ENCODE assay signal across 1 cellular context in the genomic region with DNA sequence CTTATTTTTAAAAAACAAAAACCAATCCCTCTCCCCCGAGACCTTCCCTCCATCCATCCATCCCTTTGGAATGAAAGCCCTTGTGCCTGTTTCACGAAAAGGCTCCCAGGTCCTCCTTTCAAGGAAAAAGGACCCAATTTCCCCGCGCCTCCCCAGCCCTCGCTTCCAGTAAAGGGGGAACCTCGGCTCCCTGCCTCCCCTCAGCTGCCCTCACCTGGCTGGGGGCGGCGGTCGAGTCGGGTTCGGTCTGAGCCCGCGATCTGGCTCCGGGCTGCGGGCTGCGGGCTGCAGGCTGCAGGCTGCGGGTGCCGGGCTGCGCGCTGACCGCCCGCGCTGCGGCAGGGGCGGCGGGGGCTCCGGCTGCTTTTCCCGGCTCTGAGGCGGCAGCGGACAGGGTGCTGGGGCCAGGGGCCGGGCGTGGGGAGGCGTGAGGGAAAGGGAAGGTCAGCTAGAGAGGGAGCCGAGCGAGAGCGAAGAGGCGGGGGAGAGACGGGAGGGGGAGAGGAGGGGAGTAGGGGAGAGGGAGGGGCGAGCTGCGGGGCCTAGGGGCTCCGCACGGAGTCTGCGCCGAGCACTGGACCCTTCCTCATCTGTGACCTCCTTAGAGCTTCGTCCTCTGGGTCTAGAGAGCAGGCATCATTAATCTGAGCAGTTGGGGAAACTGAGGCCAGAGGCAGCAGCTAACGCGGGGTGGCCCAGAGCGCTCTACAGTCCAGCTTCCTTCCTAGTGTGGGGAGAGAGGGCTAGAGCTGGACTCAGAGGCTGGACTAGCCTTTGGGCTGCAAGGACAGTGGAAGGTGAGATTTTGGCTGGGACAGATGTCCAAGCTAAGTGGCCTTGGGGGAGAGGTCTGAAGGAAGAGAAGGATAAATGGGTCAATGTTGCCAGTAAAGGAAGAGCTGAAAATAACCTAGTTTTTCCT.
TF ChIP-seq lines count a peak whose summit lies in the region.

A gene (minus strand): TSS at position 478 of the 922 bp plus-strand sequence. CDS start 3,601 bp downstream, outside the sequence.

TF ChIP-seq in HepG2, 621 proteins besides CTCF, POLR2A, EP300 and RAD21:
- TF ChIP-seq ZNF660 (CRISPR knock-in tag; IDR thresholded peaks at IDR 0.05; ENCODE audit: borderline replicate concordance, low read depth) = no peak
- TF ChIP-seq, protein P1, sequence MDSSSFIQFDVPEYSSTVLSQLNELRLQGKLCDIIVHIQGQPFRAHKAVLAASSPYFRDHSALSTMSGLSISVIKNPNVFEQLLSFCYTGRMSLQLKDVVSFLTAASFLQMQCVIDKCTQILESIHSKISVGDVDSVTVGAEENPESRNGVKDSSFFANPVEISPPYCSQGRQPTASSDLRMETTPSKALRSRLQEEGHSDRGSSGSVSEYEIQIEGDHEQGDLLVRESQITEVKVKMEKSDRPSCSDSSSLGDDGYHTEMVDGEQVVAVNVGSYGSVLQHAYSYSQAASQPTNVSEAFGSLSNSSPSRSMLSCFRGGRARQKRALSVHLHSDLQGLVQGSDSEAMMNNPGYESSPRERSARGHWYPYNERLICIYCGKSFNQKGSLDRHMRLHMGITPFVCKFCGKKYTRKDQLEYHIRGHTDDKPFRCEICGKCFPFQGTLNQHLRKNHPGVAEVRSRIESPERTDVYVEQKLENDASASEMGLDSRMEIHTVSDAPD (CRISPR knock-in tag; IDR thresholded peaks at IDR 0.05) = no peak
- TF ChIP-seq ZEB1 (IDR thresholded peaks at IDR 0.05; ENCODE audit: insufficient replicate concordance, low read depth) = no peak
- TF ChIP-seq, protein P2, sequence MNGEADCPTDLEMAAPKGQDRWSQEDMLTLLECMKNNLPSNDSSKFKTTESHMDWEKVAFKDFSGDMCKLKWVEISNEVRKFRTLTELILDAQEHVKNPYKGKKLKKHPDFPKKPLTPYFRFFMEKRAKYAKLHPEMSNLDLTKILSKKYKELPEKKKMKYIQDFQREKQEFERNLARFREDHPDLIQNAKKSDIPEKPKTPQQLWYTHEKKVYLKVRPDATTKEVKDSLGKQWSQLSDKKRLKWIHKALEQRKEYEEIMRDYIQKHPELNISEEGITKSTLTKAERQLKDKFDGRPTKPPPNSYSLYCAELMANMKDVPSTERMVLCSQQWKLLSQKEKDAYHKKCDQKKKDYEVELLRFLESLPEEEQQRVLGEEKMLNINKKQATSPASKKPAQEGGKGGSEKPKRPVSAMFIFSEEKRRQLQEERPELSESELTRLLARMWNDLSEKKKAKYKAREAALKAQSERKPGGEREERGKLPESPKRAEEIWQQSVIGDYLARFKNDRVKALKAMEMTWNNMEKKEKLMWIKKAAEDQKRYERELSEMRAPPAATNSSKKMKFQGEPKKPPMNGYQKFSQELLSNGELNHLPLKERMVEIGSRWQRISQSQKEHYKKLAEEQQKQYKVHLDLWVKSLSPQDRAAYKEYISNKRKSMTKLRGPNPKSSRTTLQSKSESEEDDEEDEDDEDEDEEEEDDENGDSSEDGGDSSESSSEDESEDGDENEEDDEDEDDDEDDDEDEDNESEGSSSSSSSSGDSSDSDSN (CRISPR knock-in tag; IDR thresholded peaks at IDR 0.05) = peak; percentile 53; the same call in 1 of the 2 replicates
- TF ChIP-seq ZNF343 (CRISPR knock-in tag; IDR thresholded peaks at IDR 0.05) = 0 out of 2 replicates have a peak, but pooled peaks have one; percentile 23
- no peak for TF ChIP-seq ZNF20 (CRISPR knock-in tag; IDR thresholded peaks at IDR 0.05)
- 0 out of 2 replicates have a peak, but pooled peaks have one; percentile 20 for TF ChIP-seq ZFX (CRISPR knock-in tag; IDR thresholded peaks at IDR 0.05; ENCODE audit: low read depth)
- TF ChIP-seq ZNF441 (CRISPR knock-in tag; IDR thresholded peaks at IDR 0.05; ENCODE audit: borderline replicate concordance) = no peak
- TF ChIP-seq ZNF570 (CRISPR knock-in tag; IDR thresholded peaks at IDR 0.05; ENCODE audit: borderline replicate concordance) = no peak
- peak; percentile 45; the same call in 1 of the 2 replicates for TF ChIP-seq ZSCAN25 (CRISPR knock-in tag; IDR thresholded peaks at IDR 0.05)
- no peak for TF ChIP-seq KDM2A (CRISPR knock-in tag; IDR thresholded peaks at IDR 0.05; ENCODE audit: borderline replicate concordance, low read depth)
- TF ChIP-seq SAP130 (CRISPR knock-in tag; IDR thresholded peaks at IDR 0.05; ENCODE audit: low read depth) = 0 out of 2 replicates have a peak, but pooled peaks have one; percentile 11
- TF ChIP-seq, protein P3, sequence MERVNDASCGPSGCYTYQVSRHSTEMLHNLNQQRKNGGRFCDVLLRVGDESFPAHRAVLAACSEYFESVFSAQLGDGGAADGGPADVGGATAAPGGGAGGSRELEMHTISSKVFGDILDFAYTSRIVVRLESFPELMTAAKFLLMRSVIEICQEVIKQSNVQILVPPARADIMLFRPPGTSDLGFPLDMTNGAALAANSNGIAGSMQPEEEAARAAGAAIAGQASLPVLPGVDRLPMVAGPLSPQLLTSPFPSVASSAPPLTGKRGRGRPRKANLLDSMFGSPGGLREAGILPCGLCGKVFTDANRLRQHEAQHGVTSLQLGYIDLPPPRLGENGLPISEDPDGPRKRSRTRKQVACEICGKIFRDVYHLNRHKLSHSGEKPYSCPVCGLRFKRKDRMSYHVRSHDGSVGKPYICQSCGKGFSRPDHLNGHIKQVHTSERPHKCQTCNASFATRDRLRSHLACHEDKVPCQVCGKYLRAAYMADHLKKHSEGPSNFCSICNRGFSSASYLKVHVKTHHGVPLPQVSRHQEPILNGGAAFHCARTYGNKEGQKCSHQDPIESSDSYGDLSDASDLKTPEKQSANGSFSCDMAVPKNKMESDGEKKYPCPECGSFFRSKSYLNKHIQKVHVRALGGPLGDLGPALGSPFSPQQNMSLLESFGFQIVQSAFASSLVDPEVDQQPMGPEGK (CRISPR knock-in tag; IDR thresholded peaks at IDR 0.05) = peak; percentile 18; the same call in 1 of the 2 replicates
- TF ChIP-seq, protein P4, sequence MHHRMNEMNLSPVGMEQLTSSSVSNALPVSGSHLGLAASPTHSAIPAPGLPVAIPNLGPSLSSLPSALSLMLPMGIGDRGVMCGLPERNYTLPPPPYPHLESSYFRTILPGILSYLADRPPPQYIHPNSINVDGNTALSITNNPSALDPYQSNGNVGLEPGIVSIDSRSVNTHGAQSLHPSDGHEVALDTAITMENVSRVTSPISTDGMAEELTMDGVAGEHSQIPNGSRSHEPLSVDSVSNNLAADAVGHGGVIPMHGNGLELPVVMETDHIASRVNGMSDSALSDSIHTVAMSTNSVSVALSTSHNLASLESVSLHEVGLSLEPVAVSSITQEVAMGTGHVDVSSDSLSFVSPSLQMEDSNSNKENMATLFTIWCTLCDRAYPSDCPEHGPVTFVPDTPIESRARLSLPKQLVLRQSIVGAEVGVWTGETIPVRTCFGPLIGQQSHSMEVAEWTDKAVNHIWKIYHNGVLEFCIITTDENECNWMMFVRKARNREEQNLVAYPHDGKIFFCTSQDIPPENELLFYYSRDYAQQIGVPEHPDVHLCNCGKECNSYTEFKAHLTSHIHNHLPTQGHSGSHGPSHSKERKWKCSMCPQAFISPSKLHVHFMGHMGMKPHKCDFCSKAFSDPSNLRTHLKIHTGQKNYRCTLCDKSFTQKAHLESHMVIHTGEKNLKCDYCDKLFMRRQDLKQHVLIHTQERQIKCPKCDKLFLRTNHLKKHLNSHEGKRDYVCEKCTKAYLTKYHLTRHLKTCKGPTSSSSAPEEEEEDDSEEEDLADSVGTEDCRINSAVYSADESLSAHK (CRISPR knock-in tag; IDR thresholded peaks at IDR 0.05; ENCODE audit: borderline replicate concordance) = no peak
